In the genomic region with DNA sequence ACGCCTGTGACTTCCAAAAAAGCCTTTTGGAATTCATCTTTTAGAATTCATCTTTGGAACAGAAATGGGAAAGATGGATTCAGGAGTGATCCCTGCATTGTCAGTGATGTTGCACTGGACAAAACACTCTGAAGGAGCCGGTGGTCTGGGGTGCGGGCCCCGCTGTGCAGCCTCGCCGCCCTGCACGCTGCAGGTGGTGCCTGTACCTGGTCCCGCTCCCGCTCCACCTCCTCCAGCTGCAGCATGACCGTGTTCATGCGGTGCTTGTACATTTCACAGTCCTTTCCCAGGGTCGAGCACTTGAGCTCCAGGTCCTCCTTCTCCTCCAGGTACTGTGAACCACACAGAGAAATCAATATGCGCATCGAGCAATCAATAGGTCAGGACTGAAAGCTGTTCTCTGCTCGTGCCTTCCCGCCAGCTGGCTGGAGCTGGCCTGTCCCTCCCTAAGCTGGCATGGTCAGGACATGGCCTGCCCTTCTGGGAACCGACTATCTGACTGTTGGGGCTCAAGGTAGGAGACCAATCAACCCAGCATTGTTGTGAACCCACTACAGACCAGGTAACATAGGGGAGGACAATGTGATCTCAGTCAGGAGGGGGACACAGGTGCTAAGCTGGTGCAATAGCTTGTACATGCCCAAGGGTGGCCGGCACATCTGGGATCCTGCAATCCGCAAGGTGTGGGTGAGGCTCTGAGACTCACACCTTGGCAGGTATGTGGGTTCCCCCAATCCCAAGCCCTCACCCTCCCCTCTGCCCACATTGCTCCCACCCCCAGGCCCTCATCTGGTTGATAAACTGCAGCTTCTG, we compare ENCODE assay signal across 2 cellular contexts.
TF ChIP-seq lines count a peak whose summit lies in the region.

No MANE protein-coding gene starts in this region.

TF ChIP-seq in GM12878, 131 proteins besides CTCF, POLR2A, EP300 and RAD21:
- no peak for TF ChIP-seq NFYA (IDR thresholded peaks at IDR 0.05; ENCODE audit: borderline replicate concordance, low read depth, low read length)
- TF ChIP-seq, protein P1, sequence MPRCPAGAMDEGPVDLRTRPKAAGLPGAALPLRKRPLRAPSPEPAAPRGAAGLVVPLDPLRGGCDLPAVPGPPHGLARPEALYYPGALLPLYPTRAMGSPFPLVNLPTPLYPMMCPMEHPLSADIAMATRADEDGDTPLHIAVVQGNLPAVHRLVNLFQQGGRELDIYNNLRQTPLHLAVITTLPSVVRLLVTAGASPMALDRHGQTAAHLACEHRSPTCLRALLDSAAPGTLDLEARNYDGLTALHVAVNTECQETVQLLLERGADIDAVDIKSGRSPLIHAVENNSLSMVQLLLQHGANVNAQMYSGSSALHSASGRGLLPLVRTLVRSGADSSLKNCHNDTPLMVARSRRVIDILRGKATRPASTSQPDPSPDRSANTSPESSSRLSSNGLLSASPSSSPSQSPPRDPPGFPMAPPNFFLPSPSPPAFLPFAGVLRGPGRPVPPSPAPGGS (IDR thresholded peaks at IDR 0.05; ENCODE audit: borderline replicate concordance, insufficient read depth, low read depth, low read length, poor library complexity, severe bottlenecking): no peak
- no peak for TF ChIP-seq SREBF1 (IDR thresholded peaks at IDR 0.05; ENCODE audit: low read length)
- no peak for TF ChIP-seq BRCA1 (IDR thresholded peaks at IDR 0.05; ENCODE audit: low read depth, low read length)
- no peak for TF ChIP-seq KDM1A (IDR thresholded peaks at IDR 0.05; ENCODE audit: borderline replicate concordance)
- TF ChIP-seq SPI1 (IDR thresholded peaks at IDR 0.05; ENCODE audit: borderline replicate concordance, insufficient read depth, low read depth, low read length): no peak
- TF ChIP-seq, protein P2, sequence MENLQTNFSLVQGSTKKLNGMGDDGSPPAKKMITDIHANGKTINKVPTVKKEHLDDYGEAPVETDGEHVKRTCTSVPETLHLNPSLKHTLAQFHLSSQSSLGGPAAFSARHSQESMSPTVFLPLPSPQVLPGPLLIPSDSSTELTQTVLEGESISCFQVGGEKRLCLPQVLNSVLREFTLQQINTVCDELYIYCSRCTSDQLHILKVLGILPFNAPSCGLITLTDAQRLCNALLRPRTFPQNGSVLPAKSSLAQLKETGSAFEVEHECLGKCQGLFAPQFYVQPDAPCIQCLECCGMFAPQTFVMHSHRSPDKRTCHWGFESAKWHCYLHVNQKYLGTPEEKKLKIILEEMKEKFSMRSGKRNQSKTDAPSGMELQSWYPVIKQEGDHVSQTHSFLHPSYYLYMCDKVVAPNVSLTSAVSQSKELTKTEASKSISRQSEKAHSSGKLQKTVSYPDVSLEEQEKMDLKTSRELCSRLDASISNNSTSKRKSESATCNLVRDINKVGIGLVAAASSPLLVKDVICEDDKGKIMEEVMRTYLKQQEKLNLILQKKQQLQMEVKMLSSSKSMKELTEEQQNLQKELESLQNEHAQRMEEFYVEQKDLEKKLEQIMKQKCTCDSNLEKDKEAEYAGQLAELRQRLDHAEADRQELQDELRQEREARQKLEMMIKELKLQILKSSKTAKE (IDR thresholded peaks at IDR 0.05; ENCODE audit: low read depth, poor library complexity, severe bottlenecking): no peak
- no peak for TF ChIP-seq EGR1 (IDR thresholded peaks at IDR 0.05; ENCODE audit: borderline replicate concordance in 1 of 2, low read depth in 2 of 2, low read length in 2 of 2)
- TF ChIP-seq MEF2A (IDR thresholded peaks at IDR 0.05; ENCODE audit: insufficient read depth, low read depth, low read length): no peak
- TF ChIP-seq RBBP5 (conservative IDR thresholded peaks at IDR 0.05): no peak
- TF ChIP-seq POLR2AphosphoS2 (IDR thresholded peaks at IDR 0.05; ENCODE audit: low read depth, low read length): no peak
- TF ChIP-seq BACH1 (IDR thresholded peaks at IDR 0.05; ENCODE audit: borderline replicate concordance): no peak
- TF ChIP-seq POU2F2 (IDR thresholded peaks at IDR 0.05; ENCODE audit: borderline replicate concordance, low read depth, low read length): no peak
- TF ChIP-seq, protein P3, sequence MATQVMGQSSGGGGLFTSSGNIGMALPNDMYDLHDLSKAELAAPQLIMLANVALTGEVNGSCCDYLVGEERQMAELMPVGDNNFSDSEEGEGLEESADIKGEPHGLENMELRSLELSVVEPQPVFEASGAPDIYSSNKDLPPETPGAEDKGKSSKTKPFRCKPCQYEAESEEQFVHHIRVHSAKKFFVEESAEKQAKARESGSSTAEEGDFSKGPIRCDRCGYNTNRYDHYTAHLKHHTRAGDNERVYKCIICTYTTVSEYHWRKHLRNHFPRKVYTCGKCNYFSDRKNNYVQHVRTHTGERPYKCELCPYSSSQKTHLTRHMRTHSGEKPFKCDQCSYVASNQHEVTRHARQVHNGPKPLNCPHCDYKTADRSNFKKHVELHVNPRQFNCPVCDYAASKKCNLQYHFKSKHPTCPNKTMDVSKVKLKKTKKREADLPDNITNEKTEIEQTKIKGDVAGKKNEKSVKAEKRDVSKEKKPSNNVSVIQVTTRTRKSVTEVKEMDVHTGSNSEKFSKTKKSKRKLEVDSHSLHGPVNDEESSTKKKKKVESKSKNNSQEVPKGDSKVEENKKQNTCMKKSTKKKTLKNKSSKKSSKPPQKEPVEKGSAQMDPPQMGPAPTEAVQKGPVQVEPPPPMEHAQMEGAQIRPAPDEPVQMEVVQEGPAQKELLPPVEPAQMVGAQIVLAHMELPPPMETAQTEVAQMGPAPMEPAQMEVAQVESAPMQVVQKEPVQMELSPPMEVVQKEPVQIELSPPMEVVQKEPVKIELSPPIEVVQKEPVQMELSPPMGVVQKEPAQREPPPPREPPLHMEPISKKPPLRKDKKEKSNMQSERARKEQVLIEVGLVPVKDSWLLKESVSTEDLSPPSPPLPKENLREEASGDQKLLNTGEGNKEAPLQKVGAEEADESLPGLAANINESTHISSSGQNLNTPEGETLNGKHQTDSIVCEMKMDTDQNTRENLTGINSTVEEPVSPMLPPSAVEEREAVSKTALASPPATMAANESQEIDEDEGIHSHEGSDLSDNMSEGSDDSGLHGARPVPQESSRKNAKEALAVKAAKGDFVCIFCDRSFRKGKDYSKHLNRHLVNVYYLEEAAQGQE (IDR thresholded peaks at IDR 0.05; ENCODE audit: low read depth, low read length): no peak
- TF ChIP-seq YY1 (IDR thresholded peaks at IDR 0.05; ENCODE audit: low read depth, low read length): no peak
- no peak for TF ChIP-seq NRF1 (conservative IDR thresholded peaks at IDR 0.05; ENCODE audit: low read depth, low read length)

TF ChIP-seq in HepG2, 621 proteins besides CTCF, POLR2A, EP300 and RAD21:
- TF ChIP-seq ZNF747 (CRISPR knock-in tag; IDR thresholded peaks at IDR 0.05; ENCODE audit: borderline replicate concordance) (no peak), STAT5B (CRISPR knock-in tag; IDR thresholded peaks at IDR 0.05) (no peak), KAT2B (IDR thresholded peaks at IDR 0.05; ENCODE audit: borderline replicate concordance, low read depth, low read length) (peak; percentile 85)
